Comparison of ENCODE assay signal across 26 cellular contexts in genomic region chr6:114169763-114170162, GRCh38.
"Had no signal": no experiment of that assay in that cellular context is flagged by ENCODE, and none has a peak within 500 bp of the region (broad histone marks: within the 10 kb centered on the region; RNA-seq: fewer than 3 reads in every experiment).

No MANE protein-coding gene starts in this region.

- DNase-seq: activated CD4-positive, alpha-beta T cell treated with anti-CD3 and anti-CD28 coated beads for 1 hour; activated CD4-positive, alpha-beta T cell treated with anti-CD3 and anti-CD28 coated beads, Interleukin-2, amount 10 ng/mL, durations not matched to agents 24 days and 14 days; activated CD4-positive, alpha-beta T cell treated with anti-CD3 and anti-CD28 coated beads, Interleukin-2, amount 50 U/mL, for 48 hours; activated CD8-positive, alpha-beta memory T cell treated with anti-CD3 and anti-CD28 coated beads for 24 hours; activated gamma-delta T cell; activated naive CD4-positive, alpha-beta T cell treated with anti-CD3 and anti-CD28 coated beads for 36 hours; activated T-cell treated with anti-CD3 and anti-CD28 coated beads for 4 hours; activated T-cell treated with anti-CD3 and anti-CD28 coated beads, Interleukin-2, amount 50 U/mL, for 48 hours; amygdala; Karpas-422; MM.1S; NCI-H146; NCI-H1930; NCI-H510A treated with DMSO at 0.1 percent for 48 hours; NCI-H774; NK-92 treated with Interleukin-12 subunit alpha and Interleukin-12 subunit beta, amount 100 ng/mL, for 24 hours; Peyer's patch; Right ventricle myocardium superior; SJCRH30; SK-N-SH; T-helper 1 cell had no signal

- ATAC-seq: activated T-helper 17 cell treated with anti-CD3 and anti-CD28 coated beads, Interleukin-2, amount 50 U/mL, for 72 hours; K562; WTC11 had no signal

- H3K9me3 ChIP-seq: Peyer's patch, SJCRH30, SK-N-SH had no signal

- H3K4me1 ChIP-seq: Peyer's patch, SJCRH30 had no signal

- FAIRE-seq: astrocyte, K562 had no signal

- H3K27me3 ChIP-seq: Peyer's patch, SJCRH30 had no signal

- H3K27ac ChIP-seq: Peyer's patch, RWPE1, SJCRH30 had no signal

- H3K4me3 ChIP-seq: K562, Peyer's patch, SJCRH30 had no signal

- H3K36me3 ChIP-seq: Peyer's patch, SJCRH30 had no signal
